In the genomic region with DNA sequence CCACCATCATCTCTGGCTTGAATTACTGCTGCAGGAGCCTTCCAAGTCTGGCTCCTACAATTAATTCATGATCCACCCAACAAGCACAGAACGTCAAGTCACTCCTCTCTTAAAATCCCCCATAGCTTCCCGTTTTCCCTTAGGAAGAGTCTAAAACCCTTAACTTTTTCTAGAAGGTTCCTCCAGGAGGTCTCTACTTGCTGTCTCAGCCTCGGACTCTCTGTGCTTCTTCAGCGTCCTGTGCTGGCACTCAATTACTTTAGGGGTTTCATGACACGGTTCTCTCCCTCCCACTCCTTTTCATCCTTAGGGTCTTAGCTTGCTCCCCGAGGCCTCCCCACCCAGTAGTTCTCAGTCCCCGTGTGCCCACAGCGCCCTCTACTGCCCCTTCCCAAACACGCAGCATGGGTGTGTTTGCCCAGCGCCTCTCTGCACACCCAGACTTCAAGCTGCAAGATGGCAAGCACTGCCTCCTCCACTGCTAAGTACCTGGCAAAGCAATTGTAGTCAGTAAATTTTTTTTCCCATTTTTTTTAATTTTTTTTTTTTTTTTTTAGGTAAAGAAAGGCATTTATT, we compare ENCODE assay signal across 8 cellular contexts. TPM values are rescaled to one million over a fixed set of nuclear protein-coding genes. Genes with fewer than 3 reads are reported as not detected.
A peak's percentile ranks its signal among the peaks of the same experiment; 100 is the strongest.
DNase-seq lines count a peak whose midpoint lies in the region; ATAC-seq and TF ChIP-seq lines count a peak whose summit lies in the region.

No MANE protein-coding gene starts in this region.

- H3F3A ChIP-seq in OCI-LY1 (ENCODE audit: insufficient read depth, low read length) = no peaks in the 10 kb centered on the region

- H3K36me3 ChIP-seq in OCI-LY1 (ENCODE audit: insufficient read depth, low read length) = no peaks in the 10 kb centered on the region
- H3K36me3 ChIP-seq in gastrocnemius medialis = no peaks in the 10 kb centered on the region

- intact Hi-C loops in gastrocnemius medialis (cut with DNase I; ENCODE audit: low total_unique reads) = no loop called here

- H3K79me2 ChIP-seq in OCI-LY1 (ENCODE audit: insufficient read depth, low read length) = no peaks in the 10 kb centered on the region

- peak; percentile 80 for DNase-seq in GM12865 (ENCODE audit: low read depth)
- DNase-seq in activated T-helper 1 cell treated with Interleukin-2 at 50 U/mL for 16 hours (ENCODE audit: low read depth) = peak; percentile 11
- peak; percentile 16 for DNase-seq in glomerular visceral epithelial cell (ENCODE audit: extremely low spot score)
- peak; percentile 4 to 13 for DNase-seq in gastrocnemius medialis

- no peaks in the 10 kb centered on the region for H3K9me2 ChIP-seq in OCI-LY1 (ENCODE audit: low read depth, low read length)

- no peak overlapping the region for H2AFZ ChIP-seq in OCI-LY1 (ENCODE audit: low read length)

- no peaks in the 10 kb centered on the region for H4K20me1 ChIP-seq in OCI-LY1 (ENCODE audit: insufficient read depth, low read length)

- H3K27ac ChIP-seq in 22Rv1 (no peak overlapping the region), OCI-LY1 (ENCODE audit: low read depth, low read length, poor library complexity, severe bottlenecking) (no peak overlapping the region), gastrocnemius medialis (no peak overlapping the region)

- H3K9ac ChIP-seq in OCI-LY1 (ENCODE audit: low read length) = no peak overlapping the region

- no peak for TF ChIP-seq POLR2A in gastrocnemius medialis (IDR thresholded peaks at IDR 0.05)

- no peaks in the 10 kb centered on the region for H3K27me3 ChIP-seq in OCI-LY1 (ENCODE audit: insufficient read depth, low read length)
- H3K27me3 ChIP-seq in gastrocnemius medialis = peaks cover 0 to 8% (median 4%) of the 10 kb centered on the region in 3 donors

- ATAC-seq in gastrocnemius medialis = no peak
- ATAC-seq in HG03108 (IDR thresholded peaks at IDR 0.05; ENCODE audit: unreplicated experiment) = no peak
- ATAC-seq in HG03097 (IDR thresholded peaks at IDR 0.05; ENCODE audit: low FRiP score, unreplicated experiment) = no peak

- H3K4me1 ChIP-seq in OCI-LY1 (ENCODE audit: insufficient read depth, low read length, severe bottlenecking) (no peaks in the 10 kb centered on the region), gastrocnemius medialis (no peaks in the 10 kb centered on the region)

- H3K4me3 ChIP-seq in GM12865 (ENCODE audit: low read depth, low read length) = no peak overlapping the region
- no peak overlapping the region for H3K4me3 ChIP-seq in OCI-LY1 (ENCODE audit: low read depth, low read length, poor library complexity, severe bottlenecking)
- no peak overlapping the region for H3K4me3 ChIP-seq in gastrocnemius medialis

- in situ Hi-C loops in gastrocnemius medialis (cut with MboI; ENCODE audit: low sequenced_read_pairs in 4 of 4) = no loop called here

- peak; percentile 81 for TF ChIP-seq CTCF in 22Rv1 (IDR thresholded peaks at IDR 0.05)
- TF ChIP-seq CTCF in GM12865 (IDR thresholded peaks at IDR 0.05; ENCODE audit: insufficient read depth, low read depth, low read length, missing control alignments) = peak; percentile 95
- peak; percentile 72 for TF ChIP-seq CTCF in OCI-LY1 (IDR thresholded peaks at IDR 0.05; ENCODE audit: low read length)
- peak in 3 of 5 experiments; percentile 25 to 41 (median 29) for TF ChIP-seq CTCF in gastrocnemius medialis (IDR thresholded peaks at IDR 0.05 in 4 of 5, conservative IDR thresholded peaks at IDR 0.05 in 1 of 5)

- H3K4me2 ChIP-seq in OCI-LY1 (ENCODE audit: low read length) = no peak overlapping the region

- H3K9me3 ChIP-seq in OCI-LY1 (ENCODE audit: low read length) (no peaks in the 10 kb centered on the region), gastrocnemius medialis (no peaks in the 10 kb centered on the region)

RNA-seq across cellular contexts. Expression of gene MAP3K10, which starts 25.8 kb away (rescaled TPM):
- total RNA-seq in gastrocnemius medialis = 10 to 100 TPM; 16.4 to 25.8 (median 21.6) TPM

RNA-seq across cellular contexts. Expression of gene TTC9B, which starts 52.7 kb away (rescaled TPM):
- not detected for total RNA-seq in gastrocnemius medialis

Comparison
In these comparisons a context has a peak if more than half of its experiments do, and no peak if none do; other contexts are left out.
1. CTCF ChIP-seq: peak in every context shown above with its lines; median percentile 95 in GM12865; 81 in 22Rv1; 72 in OCI-LY1; 29 in gastrocnemius medialis.
2. DNase-seq: peak in every context shown above with its lines; median percentile 80 in GM12865; 16 in glomerular visceral epithelial cell; 11 in activated T-helper 1 cell treated with Interleukin-2 at 50 U/mL for 16 hours; 8 in gastrocnemius medialis.